1 cellular context compared by ENCODE assay signal in the genomic region with DNA sequence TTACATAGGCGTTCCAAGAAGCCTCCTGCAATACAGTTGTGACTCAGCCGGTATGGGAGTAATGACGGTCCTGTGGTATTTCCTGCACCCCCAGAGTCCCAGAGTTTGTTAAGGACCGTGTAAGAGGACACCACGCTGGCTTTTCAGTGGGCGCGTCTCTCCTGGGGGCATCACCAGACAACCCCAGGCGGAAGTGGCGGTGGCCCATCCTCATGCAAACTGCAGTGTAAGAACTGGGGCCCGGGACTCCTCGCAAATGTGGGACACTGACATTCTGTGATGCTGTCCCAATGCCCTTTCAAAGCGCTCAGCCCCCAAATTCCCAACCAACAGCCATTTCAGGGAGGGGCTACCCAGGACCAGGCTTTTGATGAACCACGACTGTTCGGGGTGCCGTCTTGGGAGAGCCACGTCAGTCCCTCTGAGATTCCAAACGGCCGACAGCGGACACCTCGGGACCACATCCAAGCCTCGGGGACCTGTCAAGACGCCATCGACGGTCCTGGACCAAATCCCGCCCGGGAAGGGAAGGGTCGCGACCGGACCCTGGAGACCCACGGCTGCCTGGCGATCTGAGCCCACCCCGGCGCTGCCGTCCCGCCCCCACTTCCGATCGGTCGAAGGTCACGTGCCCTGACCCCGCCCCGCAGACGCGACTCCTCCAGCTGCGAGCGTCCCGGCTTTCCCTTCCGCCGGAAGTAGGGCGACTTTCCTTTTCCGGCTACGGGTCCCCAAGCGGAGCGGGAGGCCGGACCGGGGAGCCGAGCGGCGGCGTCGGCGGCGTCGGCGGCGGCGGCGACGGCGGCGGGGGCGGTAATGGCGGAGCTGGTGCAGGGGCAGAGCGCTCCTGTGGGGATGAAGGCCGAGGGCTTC.
TF ChIP-seq lines count a peak whose summit lies in the region.

A gene with protein sequence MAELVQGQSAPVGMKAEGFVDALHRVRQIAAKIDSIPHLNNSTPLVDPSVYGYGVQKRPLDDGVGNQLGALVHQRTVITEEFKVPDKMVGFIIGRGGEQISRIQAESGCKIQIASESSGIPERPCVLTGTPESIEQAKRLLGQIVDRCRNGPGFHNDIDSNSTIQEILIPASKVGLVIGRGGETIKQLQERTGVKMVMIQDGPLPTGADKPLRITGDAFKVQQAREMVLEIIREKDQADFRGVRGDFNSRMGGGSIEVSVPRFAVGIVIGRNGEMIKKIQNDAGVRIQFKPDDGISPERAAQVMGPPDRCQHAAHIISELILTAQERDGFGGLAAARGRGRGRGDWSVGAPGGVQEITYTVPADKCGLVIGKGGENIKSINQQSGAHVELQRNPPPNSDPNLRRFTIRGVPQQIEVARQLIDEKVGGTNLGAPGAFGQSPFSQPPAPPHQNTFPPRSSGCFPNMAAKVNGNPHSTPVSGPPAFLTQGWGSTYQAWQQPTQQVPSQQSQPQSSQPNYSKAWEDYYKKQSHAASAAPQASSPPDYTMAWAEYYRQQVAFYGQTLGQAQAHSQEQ (plus strand): TSS at position 713 of the 873 bp plus-strand sequence. CDS start 104 bp downstream, at position 817.

TF ChIP-seq in HepG2, 621 proteins besides CTCF, POLR2A, EP300 and RAD21 (continued from another document and continues in another):
- no peak for TF ChIP-seq ZNF83 (CRISPR knock-in tag; IDR thresholded peaks at IDR 0.05; ENCODE audit: borderline replicate concordance)
- TF ChIP-seq, protein P1, sequence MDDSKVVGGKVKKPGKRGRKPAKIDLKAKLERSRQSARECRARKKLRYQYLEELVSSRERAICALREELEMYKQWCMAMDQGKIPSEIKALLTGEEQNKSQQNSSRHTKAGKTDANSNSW (CRISPR knock-in tag; IDR thresholded peaks at IDR 0.05; ENCODE audit: borderline replicate concordance) = no peak
- TF ChIP-seq CCDC6 (CRISPR knock-in tag; IDR thresholded peaks at IDR 0.05) = 0 out of 2 replicates have a peak, but pooled peaks have one; percentile 21
- TF ChIP-seq MAFK (conservative IDR thresholded peaks at IDR 0.05 in 1 of 2, IDR thresholded peaks at IDR 0.05 in 1 of 2; ENCODE audit: low read length in 2 of 2) = no peak
- TF ChIP-seq CAMTA2 (CRISPR knock-in tag; IDR thresholded peaks at IDR 0.05; ENCODE audit: borderline replicate concordance) = no peak; the same call in 1 of the 2 replicates
- TF ChIP-seq, protein P2, sequence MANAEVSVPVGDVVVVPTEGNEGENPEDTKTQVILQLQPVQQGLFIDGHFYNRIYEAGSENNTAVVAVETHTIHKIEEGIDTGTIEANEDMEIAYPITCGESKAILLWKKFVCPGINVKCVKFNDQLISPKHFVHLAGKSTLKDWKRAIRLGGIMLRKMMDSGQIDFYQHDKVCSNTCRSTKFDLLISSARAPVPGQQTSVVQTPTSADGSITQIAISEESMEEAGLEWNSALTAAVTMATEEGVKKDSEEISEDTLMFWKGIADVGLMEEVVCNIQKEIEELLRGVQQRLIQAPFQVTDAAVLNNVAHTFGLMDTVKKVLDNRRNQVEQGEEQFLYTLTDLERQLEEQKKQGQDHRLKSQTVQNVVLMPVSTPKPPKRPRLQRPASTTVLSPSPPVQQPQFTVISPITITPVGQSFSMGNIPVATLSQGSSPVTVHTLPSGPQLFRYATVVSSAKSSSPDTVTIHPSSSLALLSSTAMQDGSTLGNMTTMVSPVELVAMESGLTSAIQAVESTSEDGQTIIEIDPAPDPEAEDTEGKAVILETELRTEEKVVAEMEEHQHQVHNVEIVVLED (CRISPR knock-in tag; IDR thresholded peaks at IDR 0.05; ENCODE audit: borderline replicate concordance) = peak; percentile 77
- TF ChIP-seq, protein P3, sequence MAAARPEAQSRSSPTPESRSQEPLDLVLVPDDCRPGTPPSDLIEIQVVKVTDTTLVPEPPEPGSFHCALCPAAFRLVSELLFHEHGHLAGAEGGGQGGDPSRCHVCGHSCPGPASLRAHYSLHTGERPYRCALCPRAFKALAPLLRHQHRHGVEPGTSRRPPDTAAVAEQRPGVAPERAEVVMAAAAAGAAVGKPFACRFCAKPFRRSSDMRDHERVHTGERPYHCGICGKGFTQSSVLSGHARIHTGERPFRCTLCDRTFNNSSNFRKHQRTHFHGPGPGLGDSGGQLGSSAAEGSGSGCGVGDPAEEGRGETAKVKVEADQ (CRISPR knock-in tag; IDR thresholded peaks at IDR 0.05; ENCODE audit: borderline replicate concordance) = 0 out of 2 replicates have a peak, but pooled peaks have one; percentile 19
- TF ChIP-seq ZNF781 (CRISPR knock-in tag; IDR thresholded peaks at IDR 0.05; ENCODE audit: borderline replicate concordance, not compliant biosample characterization) = peak; percentile 75
- TF ChIP-seq HOXA7 (CRISPR knock-in tag; IDR thresholded peaks at IDR 0.05) = no peak
- peak; percentile 27; the same call in 1 of the 2 replicates for TF ChIP-seq SMAD3 (CRISPR knock-in tag; IDR thresholded peaks at IDR 0.05)
- TF ChIP-seq ATRX (CRISPR knock-in tag; IDR thresholded peaks at IDR 0.05; ENCODE audit: borderline replicate concordance) = no peak
- TF ChIP-seq ZKSCAN5 (CRISPR knock-in tag; IDR thresholded peaks at IDR 0.05) = peak; percentile 26; the same call in 1 of the 2 replicates
- TF ChIP-seq SIX1 (CRISPR knock-in tag; IDR thresholded peaks at IDR 0.05; ENCODE audit: borderline replicate concordance) = no peak
- peak; percentile 13; the same call in 1 of the 2 replicates for TF ChIP-seq HMG20B (CRISPR knock-in tag; conservative IDR thresholded peaks at IDR 0.05)
- TF ChIP-seq, protein P4, sequence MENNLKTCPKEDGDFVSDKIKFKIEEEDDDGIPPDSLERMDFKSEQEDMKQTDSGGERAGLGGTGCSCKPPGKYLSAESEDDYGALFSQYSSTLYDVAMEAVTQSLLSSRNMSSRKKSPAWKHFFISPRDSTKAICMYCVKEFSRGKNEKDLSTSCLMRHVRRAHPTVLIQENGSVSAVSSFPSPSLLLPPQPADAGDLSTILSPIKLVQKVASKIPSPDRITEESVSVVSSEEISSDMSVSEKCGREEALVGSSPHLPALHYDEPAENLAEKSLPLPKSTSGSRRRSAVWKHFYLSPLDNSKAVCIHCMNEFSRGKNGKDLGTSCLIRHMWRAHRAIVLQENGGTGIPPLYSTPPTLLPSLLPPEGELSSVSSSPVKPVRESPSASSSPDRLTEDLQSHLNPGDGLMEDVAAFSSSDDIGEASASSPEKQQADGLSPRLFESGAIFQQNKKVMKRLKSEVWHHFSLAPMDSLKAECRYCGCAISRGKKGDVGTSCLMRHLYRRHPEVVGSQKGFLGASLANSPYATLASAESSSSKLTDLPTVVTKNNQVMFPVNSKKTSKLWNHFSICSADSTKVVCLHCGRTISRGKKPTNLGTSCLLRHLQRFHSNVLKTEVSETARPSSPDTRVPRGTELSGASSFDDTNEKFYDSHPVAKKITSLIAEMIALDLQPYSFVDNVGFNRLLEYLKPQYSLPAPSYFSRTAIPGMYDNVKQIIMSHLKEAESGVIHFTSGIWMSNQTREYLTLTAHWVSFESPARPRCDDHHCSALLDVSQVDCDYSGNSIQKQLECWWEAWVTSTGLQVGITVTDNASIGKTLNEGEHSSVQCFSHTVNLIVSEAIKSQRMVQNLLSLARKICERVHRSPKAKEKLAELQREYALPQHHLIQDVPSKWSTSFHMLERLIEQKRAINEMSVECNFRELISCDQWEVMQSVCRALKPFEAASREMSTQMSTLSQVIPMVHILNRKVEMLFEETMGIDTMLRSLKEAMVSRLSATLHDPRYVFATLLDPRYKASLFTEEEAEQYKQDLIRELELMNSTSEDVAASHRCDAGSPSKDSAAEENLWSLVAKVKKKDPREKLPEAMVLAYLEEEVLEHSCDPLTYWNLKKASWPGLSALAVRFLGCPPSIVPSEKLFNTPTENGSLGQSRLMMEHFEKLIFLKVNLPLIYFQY (CRISPR knock-in tag; IDR thresholded peaks at IDR 0.05; ENCODE audit: borderline replicate concordance) = no peak; the same call in 1 of the 2 replicates
- TF ChIP-seq SATB2 (CRISPR knock-in tag; IDR thresholded peaks at IDR 0.05) = no peak
- TF ChIP-seq ATAD3A (CRISPR knock-in tag; IDR thresholded peaks at IDR 0.05) = no peak
- TF ChIP-seq, protein P5, sequence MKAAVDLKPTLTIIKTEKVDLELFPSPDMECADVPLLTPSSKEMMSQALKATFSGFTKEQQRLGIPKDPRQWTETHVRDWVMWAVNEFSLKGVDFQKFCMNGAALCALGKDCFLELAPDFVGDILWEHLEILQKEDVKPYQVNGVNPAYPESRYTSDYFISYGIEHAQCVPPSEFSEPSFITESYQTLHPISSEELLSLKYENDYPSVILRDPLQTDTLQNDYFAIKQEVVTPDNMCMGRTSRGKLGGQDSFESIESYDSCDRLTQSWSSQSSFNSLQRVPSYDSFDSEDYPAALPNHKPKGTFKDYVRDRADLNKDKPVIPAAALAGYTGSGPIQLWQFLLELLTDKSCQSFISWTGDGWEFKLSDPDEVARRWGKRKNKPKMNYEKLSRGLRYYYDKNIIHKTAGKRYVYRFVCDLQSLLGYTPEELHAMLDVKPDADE (CRISPR knock-in tag; IDR thresholded peaks at IDR 0.05) = no peak
- TF ChIP-seq, protein P6, sequence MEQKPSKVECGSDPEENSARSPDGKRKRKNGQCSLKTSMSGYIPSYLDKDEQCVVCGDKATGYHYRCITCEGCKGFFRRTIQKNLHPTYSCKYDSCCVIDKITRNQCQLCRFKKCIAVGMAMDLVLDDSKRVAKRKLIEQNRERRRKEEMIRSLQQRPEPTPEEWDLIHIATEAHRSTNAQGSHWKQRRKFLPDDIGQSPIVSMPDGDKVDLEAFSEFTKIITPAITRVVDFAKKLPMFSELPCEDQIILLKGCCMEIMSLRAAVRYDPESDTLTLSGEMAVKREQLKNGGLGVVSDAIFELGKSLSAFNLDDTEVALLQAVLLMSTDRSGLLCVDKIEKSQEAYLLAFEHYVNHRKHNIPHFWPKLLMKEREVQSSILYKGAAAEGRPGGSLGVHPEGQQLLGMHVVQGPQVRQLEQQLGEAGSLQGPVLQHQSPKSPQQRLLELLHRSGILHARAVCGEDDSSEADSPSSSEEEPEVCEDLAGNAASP (CRISPR knock-in tag; IDR thresholded peaks at IDR 0.05; ENCODE audit: borderline replicate concordance) = no peak
- TF ChIP-seq, protein P7, sequence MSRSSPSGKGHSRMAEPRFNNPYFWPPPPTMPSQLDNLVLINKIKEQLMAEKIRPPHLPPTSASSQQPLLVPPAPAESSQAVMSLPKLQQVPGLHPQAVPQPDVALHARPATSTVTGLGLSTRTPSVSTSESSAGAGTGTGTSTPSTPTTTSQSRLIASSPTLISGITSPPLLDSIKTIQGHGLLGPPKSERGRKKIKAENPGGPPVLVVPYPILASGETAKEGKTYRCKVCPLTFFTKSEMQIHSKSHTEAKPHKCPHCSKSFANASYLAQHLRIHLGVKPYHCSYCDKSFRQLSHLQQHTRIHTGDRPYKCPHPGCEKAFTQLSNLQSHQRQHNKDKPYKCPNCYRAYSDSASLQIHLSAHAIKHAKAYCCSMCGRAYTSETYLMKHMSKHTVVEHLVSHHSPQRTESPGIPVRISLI (CRISPR knock-in tag; IDR thresholded peaks at IDR 0.05; ENCODE audit: borderline replicate concordance) = peak; percentile 55; the same call in 1 of the 2 replicates
- TF ChIP-seq ZNF24 (IDR thresholded peaks at IDR 0.05) = no peak
- TF ChIP-seq, protein P8, sequence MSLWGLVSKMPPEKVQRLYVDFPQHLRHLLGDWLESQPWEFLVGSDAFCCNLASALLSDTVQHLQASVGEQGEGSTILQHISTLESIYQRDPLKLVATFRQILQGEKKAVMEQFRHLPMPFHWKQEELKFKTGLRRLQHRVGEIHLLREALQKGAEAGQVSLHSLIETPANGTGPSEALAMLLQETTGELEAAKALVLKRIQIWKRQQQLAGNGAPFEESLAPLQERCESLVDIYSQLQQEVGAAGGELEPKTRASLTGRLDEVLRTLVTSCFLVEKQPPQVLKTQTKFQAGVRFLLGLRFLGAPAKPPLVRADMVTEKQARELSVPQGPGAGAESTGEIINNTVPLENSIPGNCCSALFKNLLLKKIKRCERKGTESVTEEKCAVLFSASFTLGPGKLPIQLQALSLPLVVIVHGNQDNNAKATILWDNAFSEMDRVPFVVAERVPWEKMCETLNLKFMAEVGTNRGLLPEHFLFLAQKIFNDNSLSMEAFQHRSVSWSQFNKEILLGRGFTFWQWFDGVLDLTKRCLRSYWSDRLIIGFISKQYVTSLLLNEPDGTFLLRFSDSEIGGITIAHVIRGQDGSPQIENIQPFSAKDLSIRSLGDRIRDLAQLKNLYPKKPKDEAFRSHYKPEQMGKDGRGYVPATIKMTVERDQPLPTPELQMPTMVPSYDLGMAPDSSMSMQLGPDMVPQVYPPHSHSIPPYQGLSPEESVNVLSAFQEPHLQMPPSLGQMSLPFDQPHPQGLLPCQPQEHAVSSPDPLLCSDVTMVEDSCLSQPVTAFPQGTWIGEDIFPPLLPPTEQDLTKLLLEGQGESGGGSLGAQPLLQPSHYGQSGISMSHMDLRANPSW (CRISPR knock-in tag; IDR thresholded peaks at IDR 0.05; ENCODE audit: borderline replicate concordance) = no peak
- TF ChIP-seq, protein P9, sequence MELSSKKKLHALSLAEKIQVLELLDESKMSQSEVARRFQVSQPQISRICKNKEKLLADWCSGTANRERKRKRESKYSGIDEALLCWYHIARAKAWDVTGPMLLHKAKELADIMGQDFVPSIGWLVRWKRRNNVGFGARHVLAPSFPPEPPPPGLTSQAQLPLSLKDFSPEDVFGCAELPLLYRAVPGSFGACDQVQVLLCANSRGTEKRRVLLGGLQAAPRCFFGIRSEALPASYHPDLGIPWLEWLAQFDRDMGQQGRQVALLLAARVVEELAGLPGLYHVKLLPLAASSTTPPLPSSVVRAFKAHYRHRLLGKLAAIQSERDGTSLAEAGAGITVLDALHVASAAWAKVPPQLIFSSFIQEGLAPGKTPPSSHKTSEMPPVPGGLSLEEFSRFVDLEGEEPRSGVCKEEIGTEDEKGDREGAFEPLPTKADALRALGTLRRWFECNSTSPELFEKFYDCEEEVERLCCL (CRISPR knock-in tag; IDR thresholded peaks at IDR 0.05; ENCODE audit: borderline replicate concordance) = peak; percentile 71; the same call in 1 of the 2 replicates
- peak; percentile 61; the same call in 1 of the 2 replicates for TF ChIP-seq ZNF567 (CRISPR knock-in tag; IDR thresholded peaks at IDR 0.05; ENCODE audit: borderline replicate concordance)
- no peak for TF ChIP-seq ZFP36 (IDR thresholded peaks at IDR 0.05; ENCODE audit: borderline replicate concordance, low read depth, low read length, partially characterized antibody)
- TF ChIP-seq, protein P10, sequence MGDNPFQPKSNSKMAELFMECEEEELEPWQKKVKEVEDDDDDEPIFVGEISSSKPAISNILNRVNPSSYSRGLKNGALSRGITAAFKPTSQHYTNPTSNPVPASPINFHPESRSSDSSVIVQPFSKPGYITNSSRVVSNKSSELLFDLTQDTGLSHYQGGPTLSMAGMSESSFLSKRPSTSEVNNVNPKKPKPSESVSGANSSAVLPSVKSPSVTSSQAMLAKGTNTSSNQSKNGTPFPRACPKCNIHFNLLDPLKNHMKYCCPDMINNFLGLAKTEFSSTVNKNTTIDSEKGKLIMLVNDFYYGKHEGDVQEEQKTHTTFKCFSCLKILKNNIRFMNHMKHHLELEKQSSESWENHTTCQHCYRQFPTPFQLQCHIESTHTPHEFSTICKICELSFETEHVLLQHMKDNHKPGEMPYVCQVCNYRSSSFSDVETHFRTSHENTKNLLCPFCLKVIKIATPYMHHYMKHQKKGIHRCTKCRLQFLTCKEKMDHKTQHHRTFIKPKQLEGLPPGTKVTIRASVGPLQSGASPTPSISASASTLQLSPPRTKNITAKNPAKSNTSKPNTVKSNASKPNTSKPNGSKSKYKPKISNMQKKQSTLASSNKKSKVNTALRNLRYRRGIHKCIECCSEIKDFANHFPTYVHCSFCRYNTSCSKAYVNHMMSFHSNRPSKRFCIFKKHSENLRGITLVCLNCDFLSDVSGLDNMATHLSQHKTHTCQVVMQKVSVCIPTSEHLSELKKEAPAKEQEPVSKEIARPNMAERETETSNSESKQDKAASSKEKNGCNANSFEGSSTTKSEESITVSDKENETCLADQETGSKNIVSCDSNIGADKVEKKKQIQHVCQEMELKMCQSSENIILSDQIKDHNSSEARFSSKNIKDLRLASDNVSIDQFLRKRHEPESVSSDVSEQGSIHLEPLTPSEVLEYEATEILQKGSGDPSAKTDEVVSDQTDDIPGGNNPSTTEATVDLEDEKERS (CRISPR knock-in tag; IDR thresholded peaks at IDR 0.05) = no peak
- TF ChIP-seq MEIS1 (CRISPR knock-in tag; IDR thresholded peaks at IDR 0.05; ENCODE audit: borderline replicate concordance) = no peak; the same call in 1 of the 2 replicates
- no peak for TF ChIP-seq KLF6 (CRISPR knock-in tag; IDR thresholded peaks at IDR 0.05)
- TF ChIP-seq NR2C2 (CRISPR knock-in tag; IDR thresholded peaks at IDR 0.05; ENCODE audit: borderline replicate concordance) = peak; percentile 96
